Comparison of ENCODE assay signal across 17 cellular contexts in the genomic region with DNA sequence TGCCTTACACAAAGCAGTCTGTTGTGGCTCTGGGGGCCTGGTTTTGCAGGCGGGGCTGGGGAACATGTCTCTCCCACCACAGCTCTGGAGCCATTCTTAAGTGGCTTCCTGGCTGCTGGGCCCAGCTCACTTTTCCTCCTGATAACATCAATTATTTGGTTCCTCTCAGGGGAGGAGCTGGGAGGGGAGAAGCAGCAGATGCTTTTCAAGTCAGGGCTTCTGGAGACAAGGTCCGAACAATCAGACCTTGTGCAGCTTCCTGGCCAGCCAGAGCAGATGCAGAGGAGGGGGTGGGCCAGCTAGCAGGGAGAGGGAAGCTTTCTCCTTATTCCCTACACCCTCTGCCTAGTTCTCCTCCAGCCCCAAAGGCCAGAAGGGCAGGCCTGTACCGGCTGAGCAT. TPM values are rescaled to one million over a fixed set of nuclear protein-coding genes. Genes with fewer than 3 reads are reported as not detected.
DNase-seq lines count a peak whose midpoint lies in the region; ATAC-seq, FAIRE-seq and TF ChIP-seq lines count a peak whose summit lies in the region.
"Had no signal": no experiment of that assay in that cellular context is flagged by ENCODE, and none has a peak within 500 bp of the region (broad histone marks: within the 10 kb centered on the region; RNA-seq: fewer than 3 reads in every experiment).

No MANE protein-coding gene starts in this region.

- H3K4me3 Mint-ChIP-seq in T-helper 17 cell = no peak overlapping the region
- H3K4me3 Mint-ChIP-seq: IgD-negative memory B cell had no signal

- no peak overlapping the region for H2AFZ ChIP-seq in HepG2 (ENCODE audit: low read length)

- in situ Hi-C loops in HAP-1 (cut with MboI; ENCODE audit: low sequenced_read_pairs) (no loop called here), HepG2 (cut with HindIII; ENCODE audit: extremely low pct_ligation_motif_present, low pct_unique_long_range_greater_than_20kb) (no loop called here)

- no peak for TF ChIP-seq RAD21 in HepG2 (CRISPR knock-in tag; IDR thresholded peaks at IDR 0.05)

- no peaks in the 10 kb centered on the region for H4K20me1 ChIP-seq in HepG2 (ENCODE audit: insufficient read depth, low read length)

- intact Hi-C loops in left ventricle myocardium superior (cut with micrococcal nuclease) (no loop called here), HepG2 (cut with micrococcal nuclease; ENCODE audit: unreplicated experiment) (no loop called here)

- H3K27ac ChIP-seq in HepG2 (ENCODE audit: extremely low read length, insufficient read depth, low read length) = no peak overlapping the region
- H3K27ac ChIP-seq: gastroesophageal sphincter had no signal

- peaks cover 15% of the 10 kb centered on the region for H3K36me3 Mint-ChIP-seq in T-helper 17 cell (ENCODE audit: low read depth)

- no peak for TF ChIP-seq CTCF in HepG2 (CRISPR knock-in tag; IDR thresholded peaks at IDR 0.05)

- TF ChIP-seq POLR2A in HepG2 (IDR thresholded peaks at IDR 0.05; ENCODE audit: insufficient read depth in 1 of 2, low read depth in 2 of 2, low read length in 2 of 2) = no peak

- H3K79me2 ChIP-seq in HepG2 (ENCODE audit: insufficient read depth, low read length) = no peaks in the 10 kb centered on the region

- CTCF ChIA-PET in HepG2 (lab: Yijun Ruan, JAX; ENCODE audit: low intra/inter-chr PET ratio, low total read pairs) = no interaction called here

- 89% methylated on average over 2 of the region's 3 CpGs for WGBS in HepG2 (ENCODE audit: low lambda C conversion rate)

- H3K4me2 ChIP-seq in HepG2 (ENCODE audit: low read depth, low read length) = no peak overlapping the region

- peak; percentile 52 for DNase-seq in Ammon's horn (ENCODE audit: low spot score)
- peak; percentile 80 for DNase-seq in GF-D8 (lab: John Stamatoyannopoulos, UW)
- DNase-seq in T-helper 17 cell = no peak
- no peak for DNase-seq in left ventricle myocardium superior
- DNase-seq in HAP-1 (ENCODE audit: low spot score in 2 of 2) = no peak
- DNase-seq in HepG2 (ENCODE audit: low spot score) = no peak
- DNase-seq: AML-193, DMS79 treated with DMSO at 0.1 percent for 48 hours, mucosa of descending colon, NCI-H1417 treated with DMSO at 0.1 percent for 48 hours, T1000 had no signal

- peaks cover 22% of the 10 kb centered on the region for H3K4me1 Mint-ChIP-seq in T-helper 17 cell
- H3K4me1 Mint-ChIP-seq: IgD-negative memory B cell had no signal

- POLR2A ChIA-PET in HepG2 (lab: Yijun Ruan, JAX) = no interaction called here

- no peak for FAIRE-seq in HepG2 (lab: Jason Lieb, UNC)
- FAIRE-seq: bronchial epithelial cell had no signal

- no peak overlapping the region for H3K9ac ChIP-seq in HepG2 (ENCODE audit: insufficient read depth, low read depth, low read length)

- H3K27me3 Mint-ChIP-seq in T-helper 17 cell = no peaks in the 10 kb centered on the region
- H3K27me3 Mint-ChIP-seq: IgD-negative memory B cell, progenitor cell of endocrine pancreas had no signal

- ATAC-seq in T-helper 17 cell (no peak), left ventricle myocardium superior (peak; percentile 30), HG03159 (IDR thresholded peaks at IDR 0.05; ENCODE audit: unreplicated experiment) (no peak), HepG2 (no peak), GM21367 (IDR thresholded peaks at IDR 0.05; ENCODE audit: unreplicated experiment) (no peak)
- ATAC-seq: gastroesophageal sphincter, mucosa of descending colon had no signal

- H3K27ac Mint-ChIP-seq in T-helper 17 cell = peak overlapping the region; percentile 57
- H3K27ac Mint-ChIP-seq: progenitor cell of endocrine pancreas had no signal

- TF ChIP-seq EP300 in HepG2 (IDR thresholded peaks at IDR 0.05; ENCODE audit: low read depth in 2 of 2, low read length in 2 of 2) (no peak), HepG2 (CRISPR knock-in tag; IDR thresholded peaks at IDR 0.05; ENCODE audit: borderline replicate concordance) (no peak)

- BruUV-seq in HepG2 (replicated peaks; lab: Mats Ljungman, UMichigan) = no TSS peak

- H3K36me3 ChIP-seq in HAP-1 (replicated peaks) = peaks cover 64% of the 10 kb centered on the region
- peaks cover 32 to 60% of the 10 kb centered on the region in 2 experiments; a peak in 4 of 5 replicates for H3K36me3 ChIP-seq in HepG2 (replicated peaks in 1 of 2; ENCODE audit: control insufficient read depth in 1 of 2, insufficient read depth in 2 of 2, low read length in 2 of 2)

- H3K4me3 ChIP-seq in HAP-1 (no peak overlapping the region), HepG2 (replicated peaks in 1 of 3; ENCODE audit: insufficient read depth in 1 of 3, low read depth in 2 of 3, low read length in 3 of 3) (no peak overlapping the region)
- H3K4me3 ChIP-seq: gastroesophageal sphincter, mucosa of descending colon had no signal

- no peaks in the 10 kb centered on the region for H3K27me3 ChIP-seq in HAP-1 (ENCODE audit: low read depth)
- H3K27me3 ChIP-seq in HepG2 (ENCODE audit: control insufficient read depth in 1 of 2, insufficient read depth in 2 of 2, low read length in 2 of 2) = no peaks in the 10 kb centered on the region

- H3K9me3 ChIP-seq in T-helper 17 cell (ENCODE audit: control insufficient read depth, low read length, poor library complexity, severe bottlenecking) = no peaks in the 10 kb centered on the region
- no peaks in the 10 kb centered on the region for H3K9me3 ChIP-seq in HAP-1
- H3K9me3 ChIP-seq in HepG2 (ENCODE audit: low read length) = no peaks in the 10 kb centered on the region
- H3K9me3 ChIP-seq: gastroesophageal sphincter, mucosa of descending colon had no signal

- H3K4me1 ChIP-seq in HAP-1 (no peaks in the 10 kb centered on the region; the same call in 1 of the 2 replicates), HepG2 (ENCODE audit: insufficient read depth, low read length) (peaks cover 18% of the 10 kb centered on the region)

RNA-seq across cellular contexts. Expression of gene PAQR6, which starts 3.7 kb away (rescaled TPM):
- 1 to 10 TPM; 2.8 to 3.1 TPM for total RNA-seq in T-helper 17 cell
- 0.32 TPM for total RNA-seq in left ventricle myocardium superior
- total RNA-seq in HepG2 (2016; rRNA removed; fragmentation: Illumina TruSeq; extraction: Trizol) = 0.14 and 0.82 TPM in 2 replicates
- total RNA-seq in HepG2 (2016; cell fraction: cytosol; rRNA removed; fragmentation: Illumina TruSeq; extraction: Trizol; ENCODE audit: low read depth) = 0.26 TPM in 1 of 2 replicates, not detected in the other
- total RNA-seq in HepG2 (2016; cell fraction: insoluble cytoplasmic fraction; rRNA removed; fragmentation: Illumina TruSeq; extraction: Trizol) = 0.10 and 0.71 TPM in 2 replicates
- total RNA-seq in HepG2 (2016; cell fraction: membrane; rRNA removed; fragmentation: Illumina TruSeq; extraction: Trizol) = 0.34 and 0.43 TPM in 2 replicates
- total RNA-seq in HepG2 (2016; cell fraction: nucleus; rRNA removed; fragmentation: Illumina TruSeq; extraction: Trizol) = 1.0 and 1.1 TPM in 2 replicates
- polyA plus RNA-seq in HepG2 (2011; rRNA removed) = 1.4 and 2.0 TPM in 2 replicates
- polyA plus RNA-seq in HepG2 (2011; cell fraction: cytosol; rRNA removed) = 0.21 and 0.47 TPM in 2 replicates
- 25.1 and 43.0 TPM in 2 replicates for polyA plus RNA-seq in HepG2 (2011; cell fraction: nucleus; rRNA removed)
- polyA plus RNA-seq in HepG2 (2012) = 2.4 and 4.5 TPM in 2 replicates
- polyA plus RNA-seq in HepG2 (2016; cell fraction: cytosol; fragmentation: Illumina TruSeq; extraction: Trizol; ENCODE audit: low read depth) = 0.09 and 0.17 TPM in 2 replicates
- 0.32 and 0.57 TPM in 2 replicates for polyA plus RNA-seq in HepG2 (2016; cell fraction: insoluble cytoplasmic fraction; fragmentation: Illumina TruSeq; extraction: Trizol; ENCODE audit: low read depth)
- 0.24 and 0.26 TPM in 2 replicates for polyA plus RNA-seq in HepG2 (2016; cell fraction: membrane; fragmentation: Illumina TruSeq; extraction: Trizol; ENCODE audit: low read depth)
- 3.7 and 4.1 TPM in 2 replicates for polyA plus RNA-seq in HepG2 (2016; cell fraction: nucleus; fragmentation: Illumina TruSeq; extraction: Trizol; ENCODE audit: insufficient read depth, low read depth)
- polyA minus RNA-seq in HepG2 (2011; rRNA and poly(A)+ RNA removed; ENCODE audit: low replicate concordance) = 0.98 and 1.0 TPM in 2 replicates
- 0.59 and 1.9 TPM in 2 replicates for polyA minus RNA-seq in HepG2 (2011; cell fraction: cytosol; rRNA and poly(A)+ RNA removed)
- 1.9 and 2.4 TPM in 2 replicates for polyA minus RNA-seq in HepG2 (2011; cell fraction: nucleus; rRNA and poly(A)+ RNA removed)

RNA-seq across cellular contexts. Expression of gene BGLAP, which starts 9.5 kb away (rescaled TPM):
- total RNA-seq in T-helper 17 cell (1 to 10 TPM; 1.1 to 3.7 TPM), left ventricle myocardium superior (1.1 TPM), HepG2 (2016; rRNA removed; fragmentation: Illumina TruSeq; extraction: Trizol) (0.62 TPM in 1 of 2 replicates, not detected in the other)
- not detected in 2 replicates for total RNA-seq in HepG2 (2016; cell fraction: cytosol; rRNA removed; fragmentation: Illumina TruSeq; extraction: Trizol; ENCODE audit: low read depth)
- total RNA-seq in HepG2 (2016; cell fraction: insoluble cytoplasmic fraction; rRNA removed; fragmentation: Illumina TruSeq; extraction: Trizol) = 0.32 TPM in 1 of 2 replicates, not detected in the other
- total RNA-seq in HepG2 (2016; cell fraction: membrane; rRNA removed; fragmentation: Illumina TruSeq; extraction: Trizol) = not detected in 2 replicates
- total RNA-seq in HepG2 (2016; cell fraction: nucleus; rRNA removed; fragmentation: Illumina TruSeq; extraction: Trizol) = 1.1 and 1.5 TPM in 2 replicates
- polyA plus RNA-seq in HepG2 (2011; rRNA removed) = 1.4 and 1.6 TPM in 2 replicates
- 0.29 and 0.40 TPM in 2 replicates for polyA plus RNA-seq in HepG2 (2011; cell fraction: cytosol; rRNA removed)
- 9.8 and 12.1 TPM in 2 replicates for polyA plus RNA-seq in HepG2 (2011; cell fraction: nucleus; rRNA removed)
- 1.3 TPM in 2 replicates for polyA plus RNA-seq in HepG2 (2012)
- polyA plus RNA-seq in HepG2 (2016; cell fraction: cytosol; fragmentation: Illumina TruSeq; extraction: Trizol; ENCODE audit: low read depth) = not detected in 2 replicates
- 0.29 TPM in 1 of 2 replicates, not detected in the other for polyA plus RNA-seq in HepG2 (2016; cell fraction: insoluble cytoplasmic fraction; fragmentation: Illumina TruSeq; extraction: Trizol; ENCODE audit: low read depth)
- polyA plus RNA-seq in HepG2 (2016; cell fraction: membrane; fragmentation: Illumina TruSeq; extraction: Trizol; ENCODE audit: low read depth) = not detected in 2 replicates
- polyA plus RNA-seq in HepG2 (2016; cell fraction: nucleus; fragmentation: Illumina TruSeq; extraction: Trizol; ENCODE audit: insufficient read depth, low read depth) = 2.1 TPM in 2 replicates
- polyA minus RNA-seq in HepG2 (2011; rRNA and poly(A)+ RNA removed; ENCODE audit: low replicate concordance) = 1.4 and 2.2 TPM in 2 replicates
- not detected in 2 replicates for polyA minus RNA-seq in HepG2 (2011; cell fraction: cytosol; rRNA and poly(A)+ RNA removed)
- polyA minus RNA-seq in HepG2 (2011; cell fraction: nucleus; rRNA and poly(A)+ RNA removed) = 1.9 and 2.0 TPM in 2 replicates
- total RNA-seq: bronchial epithelial cell had no signal
- polyA plus RNA-seq: IgD-negative memory B cell had no signal

RNA-seq across cellular contexts. Expression of gene SMG5, which starts 31.1 kb away (rescaled TPM):
- total RNA-seq in T-helper 17 cell (10 to 100 TPM; 59.0 to 79.2 TPM), left ventricle myocardium superior (84.5 TPM), HepG2 (2016; rRNA removed; fragmentation: Illumina TruSeq; extraction: Trizol) (63.3 and 84.0 TPM in 2 replicates)
- total RNA-seq in HepG2 (2016; cell fraction: cytosol; rRNA removed; fragmentation: Illumina TruSeq; extraction: Trizol; ENCODE audit: low read depth) = 12.6 and 13.1 TPM in 2 replicates
- 55.1 and 82.8 TPM in 2 replicates for total RNA-seq in HepG2 (2016; cell fraction: insoluble cytoplasmic fraction; rRNA removed; fragmentation: Illumina TruSeq; extraction: Trizol)
- 44.2 and 45.4 TPM in 2 replicates for total RNA-seq in HepG2 (2016; cell fraction: membrane; rRNA removed; fragmentation: Illumina TruSeq; extraction: Trizol)
- 75.1 and 86.3 TPM in 2 replicates for total RNA-seq in HepG2 (2016; cell fraction: nucleus; rRNA removed; fragmentation: Illumina TruSeq; extraction: Trizol)
- 50.5 and 65.4 TPM in 2 replicates for polyA plus RNA-seq in HepG2 (2011; rRNA removed)
- polyA plus RNA-seq in HepG2 (2011; cell fraction: cytosol; rRNA removed) = 20.9 and 25.1 TPM in 2 replicates
- polyA plus RNA-seq in HepG2 (2011; cell fraction: nucleus; rRNA removed) = 352 and 450 TPM in 2 replicates
- 45.3 and 71.3 TPM in 2 replicates for polyA plus RNA-seq in HepG2 (2012)
- 5.4 and 6.5 TPM in 2 replicates for polyA plus RNA-seq in HepG2 (2016; cell fraction: cytosol; fragmentation: Illumina TruSeq; extraction: Trizol; ENCODE audit: low read depth)
- polyA plus RNA-seq in HepG2 (2016; cell fraction: insoluble cytoplasmic fraction; fragmentation: Illumina TruSeq; extraction: Trizol; ENCODE audit: low read depth) = 37.6 and 46.7 TPM in 2 replicates
- 22.0 and 23.8 TPM in 2 replicates for polyA plus RNA-seq in HepG2 (2016; cell fraction: membrane; fragmentation: Illumina TruSeq; extraction: Trizol; ENCODE audit: low read depth)
- polyA plus RNA-seq in HepG2 (2016; cell fraction: nucleus; fragmentation: Illumina TruSeq; extraction: Trizol; ENCODE audit: insufficient read depth, low read depth) = 139 and 147 TPM in 2 replicates
- 53.9 and 57.0 TPM in 2 replicates for polyA minus RNA-seq in HepG2 (2011; rRNA and poly(A)+ RNA removed; ENCODE audit: low replicate concordance)
- 10.8 and 16.1 TPM in 2 replicates for polyA minus RNA-seq in HepG2 (2011; cell fraction: cytosol; rRNA and poly(A)+ RNA removed)
- 54.7 and 55.9 TPM in 2 replicates for polyA minus RNA-seq in HepG2 (2011; cell fraction: nucleus; rRNA and poly(A)+ RNA removed)

RNA-seq across cellular contexts. Expression of gene TMEM79, which starts 32.6 kb away (rescaled TPM):
- total RNA-seq in T-helper 17 cell (1 to 10 TPM; 3.2 to 3.5 TPM), left ventricle myocardium superior (1.5 TPM), HepG2 (2016; rRNA removed; fragmentation: Illumina TruSeq; extraction: Trizol) (1.0 and 1.9 TPM in 2 replicates)
- 1.1 and 1.5 TPM in 2 replicates for total RNA-seq in HepG2 (2016; cell fraction: cytosol; rRNA removed; fragmentation: Illumina TruSeq; extraction: Trizol; ENCODE audit: low read depth)
- total RNA-seq in HepG2 (2016; cell fraction: insoluble cytoplasmic fraction; rRNA removed; fragmentation: Illumina TruSeq; extraction: Trizol) = 0.64 and 1.5 TPM in 2 replicates
- 1.1 and 1.3 TPM in 2 replicates for total RNA-seq in HepG2 (2016; cell fraction: membrane; rRNA removed; fragmentation: Illumina TruSeq; extraction: Trizol)
- total RNA-seq in HepG2 (2016; cell fraction: nucleus; rRNA removed; fragmentation: Illumina TruSeq; extraction: Trizol) = 2.0 and 2.1 TPM in 2 replicates
- polyA plus RNA-seq in HepG2 (2011; rRNA removed) = 0.99 and 1.2 TPM in 2 replicates
- polyA plus RNA-seq in HepG2 (2011; cell fraction: cytosol; rRNA removed) = 0.76 and 0.85 TPM in 2 replicates
- 5.2 and 5.4 TPM in 2 replicates for polyA plus RNA-seq in HepG2 (2011; cell fraction: nucleus; rRNA removed)
- 1.4 and 1.9 TPM in 2 replicates for polyA plus RNA-seq in HepG2 (2012)
- 0.53 and 0.85 TPM in 2 replicates for polyA plus RNA-seq in HepG2 (2016; cell fraction: cytosol; fragmentation: Illumina TruSeq; extraction: Trizol; ENCODE audit: low read depth)
- 1.1 and 1.6 TPM in 2 replicates for polyA plus RNA-seq in HepG2 (2016; cell fraction: insoluble cytoplasmic fraction; fragmentation: Illumina TruSeq; extraction: Trizol; ENCODE audit: low read depth)
- 1.3 and 1.7 TPM in 2 replicates for polyA plus RNA-seq in HepG2 (2016; cell fraction: membrane; fragmentation: Illumina TruSeq; extraction: Trizol; ENCODE audit: low read depth)
- 5.3 and 6.9 TPM in 2 replicates for polyA plus RNA-seq in HepG2 (2016; cell fraction: nucleus; fragmentation: Illumina TruSeq; extraction: Trizol; ENCODE audit: insufficient read depth, low read depth)
- 2.6 and 8.0 TPM in 2 replicates for polyA minus RNA-seq in HepG2 (2011; rRNA and poly(A)+ RNA removed; ENCODE audit: low replicate concordance)
- polyA minus RNA-seq in HepG2 (2011; cell fraction: cytosol; rRNA and poly(A)+ RNA removed) = 0.40 and 0.44 TPM in 2 replicates
- 3.3 and 5.2 TPM in 2 replicates for polyA minus RNA-seq in HepG2 (2011; cell fraction: nucleus; rRNA and poly(A)+ RNA removed)

RNA-seq across cellular contexts. Expression of gene PMF1, which starts 38.7 kb away (rescaled TPM):
- 10 to 100 TPM; 59.1 to 73.2 TPM for total RNA-seq in T-helper 17 cell
- total RNA-seq in left ventricle myocardium superior = 65.1 TPM
- total RNA-seq in HepG2 (2016; rRNA removed; fragmentation: Illumina TruSeq; extraction: Trizol) = 89.0 and 94.7 TPM in 2 replicates
- total RNA-seq in HepG2 (2016; cell fraction: cytosol; rRNA removed; fragmentation: Illumina TruSeq; extraction: Trizol; ENCODE audit: low read depth) = 17.5 TPM in 2 replicates
- total RNA-seq in HepG2 (2016; cell fraction: insoluble cytoplasmic fraction; rRNA removed; fragmentation: Illumina TruSeq; extraction: Trizol) = 82.4 and 93.0 TPM in 2 replicates
- 27.4 and 27.7 TPM in 2 replicates for total RNA-seq in HepG2 (2016; cell fraction: membrane; rRNA removed; fragmentation: Illumina TruSeq; extraction: Trizol)
- 33.3 and 36.6 TPM in 2 replicates for total RNA-seq in HepG2 (2016; cell fraction: nucleus; rRNA removed; fragmentation: Illumina TruSeq; extraction: Trizol)
- 68.4 and 72.5 TPM in 2 replicates for polyA plus RNA-seq in HepG2 (2011; rRNA removed)
- 86.5 and 119 TPM in 2 replicates for polyA plus RNA-seq in HepG2 (2011; cell fraction: cytosol; rRNA removed)
- 48.8 and 52.9 TPM in 2 replicates for polyA plus RNA-seq in HepG2 (2011; cell fraction: nucleus; rRNA removed)
- 33.5 and 43.4 TPM in 2 replicates for polyA plus RNA-seq in HepG2 (2012)
- polyA plus RNA-seq in HepG2 (2016; cell fraction: cytosol; fragmentation: Illumina TruSeq; extraction: Trizol; ENCODE audit: low read depth) = 18.9 and 20.7 TPM in 2 replicates
- 86.3 and 93.3 TPM in 2 replicates for polyA plus RNA-seq in HepG2 (2016; cell fraction: insoluble cytoplasmic fraction; fragmentation: Illumina TruSeq; extraction: Trizol; ENCODE audit: low read depth)
- 23.3 and 27.3 TPM in 2 replicates for polyA plus RNA-seq in HepG2 (2016; cell fraction: membrane; fragmentation: Illumina TruSeq; extraction: Trizol; ENCODE audit: low read depth)
- polyA plus RNA-seq in HepG2 (2016; cell fraction: nucleus; fragmentation: Illumina TruSeq; extraction: Trizol; ENCODE audit: insufficient read depth, low read depth) = 65.7 and 78.3 TPM in 2 replicates
- 42.8 and 60.1 TPM in 2 replicates for polyA minus RNA-seq in HepG2 (2011; rRNA and poly(A)+ RNA removed; ENCODE audit: low replicate concordance)
- 14.4 and 17.2 TPM in 2 replicates for polyA minus RNA-seq in HepG2 (2011; cell fraction: cytosol; rRNA and poly(A)+ RNA removed)
- 15.6 and 15.8 TPM in 2 replicates for polyA minus RNA-seq in HepG2 (2011; cell fraction: nucleus; rRNA and poly(A)+ RNA removed)

Comparison
In these comparisons a context has a peak if more than half of its experiments do, and no peak if none do; other contexts are left out.
1. DNase-seq: peak in Ammon's horn (single experiment) and GF-D8 (single experiment); none in T-helper 17 cell (0 of 3), left ventricle myocardium superior (single experiment), HAP-1 (0 of 2) and HepG2 (single experiment).